Comparison of ENCODE assay signal across 1 cellular context in the genomic region with DNA sequence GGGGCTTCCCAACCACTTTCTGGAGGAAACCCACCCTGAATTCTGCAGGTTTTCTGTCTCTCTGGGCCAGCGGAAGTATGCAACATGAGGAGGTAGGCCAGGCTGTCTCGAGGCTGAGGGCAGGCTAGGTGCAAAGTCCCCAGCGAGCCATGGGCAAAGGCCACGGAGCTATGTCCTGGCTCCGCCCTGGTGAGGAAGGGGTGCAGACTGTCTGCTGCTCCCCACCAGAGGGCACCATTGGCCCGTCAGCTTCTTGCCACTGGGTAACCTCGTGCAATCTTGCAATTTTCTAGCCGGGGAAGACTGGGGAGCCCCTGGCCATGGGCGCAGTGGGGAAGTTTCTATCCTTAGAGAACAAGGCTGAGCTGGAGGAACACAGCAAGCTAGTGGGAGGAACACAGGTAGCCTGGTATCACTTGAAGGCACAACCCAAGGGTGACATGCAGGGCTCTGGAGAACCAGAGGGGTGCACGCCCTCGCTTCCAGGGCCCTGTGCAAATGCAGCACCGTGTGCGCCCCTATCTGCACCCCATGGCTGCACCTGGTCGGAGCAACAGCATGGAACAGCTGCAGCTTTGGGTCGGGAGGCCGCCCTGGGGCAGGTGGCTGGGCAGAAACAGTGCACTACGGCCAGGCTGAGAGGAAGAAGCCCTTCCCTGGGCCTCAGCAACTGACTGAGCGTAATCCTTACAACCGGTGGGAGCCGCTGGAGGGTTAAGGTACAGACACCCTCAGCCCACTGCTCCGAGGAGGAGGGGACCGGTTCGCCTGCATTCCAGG.
TF ChIP-seq lines count a peak whose summit lies in the region.

No MANE protein-coding gene starts in this region.

TF ChIP-seq in K562, 482 proteins besides CTCF, POLR2A, EP300 and RAD21 (continued from another document and continues in another):
- TF ChIP-seq, protein P1, sequence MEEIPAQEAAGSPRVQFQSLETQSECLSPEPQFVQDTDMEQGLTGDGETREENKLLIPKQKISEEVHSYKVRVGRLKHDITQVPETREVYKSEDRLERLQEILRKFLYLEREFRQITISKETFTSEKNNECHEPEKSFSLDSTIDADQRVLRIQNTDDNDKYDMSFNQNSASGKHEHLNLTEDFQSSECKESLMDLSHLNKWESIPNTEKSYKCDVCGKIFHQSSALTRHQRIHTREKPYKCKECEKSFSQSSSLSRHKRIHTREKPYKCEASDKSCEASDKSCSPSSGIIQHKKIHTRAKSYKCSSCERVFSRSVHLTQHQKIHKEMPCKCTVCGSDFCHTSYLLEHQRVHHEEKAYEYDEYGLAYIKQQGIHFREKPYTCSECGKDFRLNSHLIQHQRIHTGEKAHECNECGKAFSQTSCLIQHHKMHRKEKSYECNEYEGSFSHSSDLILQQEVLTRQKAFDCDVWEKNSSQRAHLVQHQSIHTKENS (CRISPR knock-in tag; IDR thresholded peaks at IDR 0.05), result no peak
- TF ChIP-seq, protein P2, sequence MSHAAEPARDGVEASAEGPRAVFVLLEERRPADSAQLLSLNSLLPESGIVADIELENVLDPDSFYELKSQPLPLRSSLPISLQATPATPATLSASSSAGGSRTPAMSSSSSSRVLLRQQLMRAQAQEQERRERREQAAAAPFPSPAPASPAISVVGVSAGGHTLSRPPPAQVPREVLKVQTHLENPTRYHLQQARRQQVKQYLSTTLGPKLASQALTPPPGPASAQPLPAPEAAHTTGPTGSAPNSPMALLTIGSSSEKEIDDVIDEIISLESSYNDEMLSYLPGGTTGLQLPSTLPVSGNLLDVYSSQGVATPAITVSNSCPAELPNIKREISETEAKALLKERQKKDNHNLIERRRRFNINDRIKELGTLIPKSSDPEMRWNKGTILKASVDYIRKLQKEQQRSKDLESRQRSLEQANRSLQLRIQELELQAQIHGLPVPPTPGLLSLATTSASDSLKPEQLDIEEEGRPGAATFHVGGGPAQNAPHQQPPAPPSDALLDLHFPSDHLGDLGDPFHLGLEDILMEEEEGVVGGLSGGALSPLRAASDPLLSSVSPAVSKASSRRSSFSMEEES (CRISPR knock-in tag; IDR thresholded peaks at IDR 0.05), result no peak
- TF ChIP-seq EWSR1 (IDR thresholded peaks at IDR 0.05; ENCODE audit: borderline replicate concordance, low read depth, partially characterized antibody) (no peak), MCM3 (IDR thresholded peaks at IDR 0.05) (no peak), DMBX1 (CRISPR knock-in tag; IDR thresholded peaks at IDR 0.05; ENCODE audit: borderline replicate concordance) (no peak), MED1 (CRISPR knock-in tag; IDR thresholded peaks at IDR 0.05; ENCODE audit: borderline replicate concordance) (no peak), PCBP2 (IDR thresholded peaks at IDR 0.05; ENCODE audit: low read depth, low read length, poor library complexity, severe bottlenecking) (no peak), POLR2B (IDR thresholded peaks at IDR 0.05; ENCODE audit: low read depth, partially characterized antibody) (no peak), PHF8 (IDR thresholded peaks at IDR 0.05; ENCODE audit: borderline replicate concordance, low read length) (no peak), NELFE (IDR thresholded peaks at IDR 0.05; ENCODE audit: insufficient read depth, insufficient read length) (no peak), SREBF2 (CRISPR knock-in tag; IDR thresholded peaks at IDR 0.05) (no peak), ZNF184 (CRISPR knock-in tag; IDR thresholded peaks at IDR 0.05) (no peak), MYC (IDR thresholded peaks at IDR 0.05; ENCODE audit: low read depth, low read length) (peak; percentile 92), MYC (CRISPR knock-in tag; IDR thresholded peaks at IDR 0.05; ENCODE audit: borderline replicate concordance, low read depth) (no peak), XRCC3 (IDR thresholded peaks at IDR 0.05) (no peak), NCOR1 (IDR thresholded peaks at IDR 0.05) (no peak), PTTG1 (tag; IDR thresholded peaks at IDR 0.05; ENCODE audit: low read depth) (no peak), POLR2G (IDR thresholded peaks at IDR 0.05; ENCODE audit: low read depth, low read length) (peak; percentile 48; the same call in 1 of the 2 replicates), ZFPM2 (CRISPR knock-in tag; IDR thresholded peaks at IDR 0.05) (no peak), MECOM (CRISPR knock-in tag; IDR thresholded peaks at IDR 0.05) (no peak), BCL6 (CRISPR knock-in tag; IDR thresholded peaks at IDR 0.05) (no peak), E2F3 (CRISPR knock-in tag; IDR thresholded peaks at IDR 0.05) (no peak), FOXM1 (IDR thresholded peaks at IDR 0.05; ENCODE audit: low read depth) (no peak), FOXM1 (CRISPR knock-in tag; IDR thresholded peaks at IDR 0.05; ENCODE audit: low read depth) (no peak), TBP (optimal IDR thresholded peaks at IDR 0.05; ENCODE audit: low read depth, low read length) (no peak), FOXJ3 (CRISPR knock-in tag; IDR thresholded peaks at IDR 0.05) (no peak)
- TF ChIP-seq, protein P3, sequence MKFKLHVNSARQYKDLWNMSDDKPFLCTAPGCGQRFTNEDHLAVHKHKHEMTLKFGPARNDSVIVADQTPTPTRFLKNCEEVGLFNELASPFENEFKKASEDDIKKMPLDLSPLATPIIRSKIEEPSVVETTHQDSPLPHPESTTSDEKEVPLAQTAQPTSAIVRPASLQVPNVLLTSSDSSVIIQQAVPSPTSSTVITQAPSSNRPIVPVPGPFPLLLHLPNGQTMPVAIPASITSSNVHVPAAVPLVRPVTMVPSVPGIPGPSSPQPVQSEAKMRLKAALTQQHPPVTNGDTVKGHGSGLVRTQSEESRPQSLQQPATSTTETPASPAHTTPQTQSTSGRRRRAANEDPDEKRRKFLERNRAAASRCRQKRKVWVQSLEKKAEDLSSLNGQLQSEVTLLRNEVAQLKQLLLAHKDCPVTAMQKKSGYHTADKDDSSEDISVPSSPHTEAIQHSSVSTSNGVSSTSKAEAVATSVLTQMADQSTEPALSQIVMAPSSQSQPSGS (CRISPR knock-in tag; IDR thresholded peaks at IDR 0.05), result no peak
- TF ChIP-seq, protein P4, sequence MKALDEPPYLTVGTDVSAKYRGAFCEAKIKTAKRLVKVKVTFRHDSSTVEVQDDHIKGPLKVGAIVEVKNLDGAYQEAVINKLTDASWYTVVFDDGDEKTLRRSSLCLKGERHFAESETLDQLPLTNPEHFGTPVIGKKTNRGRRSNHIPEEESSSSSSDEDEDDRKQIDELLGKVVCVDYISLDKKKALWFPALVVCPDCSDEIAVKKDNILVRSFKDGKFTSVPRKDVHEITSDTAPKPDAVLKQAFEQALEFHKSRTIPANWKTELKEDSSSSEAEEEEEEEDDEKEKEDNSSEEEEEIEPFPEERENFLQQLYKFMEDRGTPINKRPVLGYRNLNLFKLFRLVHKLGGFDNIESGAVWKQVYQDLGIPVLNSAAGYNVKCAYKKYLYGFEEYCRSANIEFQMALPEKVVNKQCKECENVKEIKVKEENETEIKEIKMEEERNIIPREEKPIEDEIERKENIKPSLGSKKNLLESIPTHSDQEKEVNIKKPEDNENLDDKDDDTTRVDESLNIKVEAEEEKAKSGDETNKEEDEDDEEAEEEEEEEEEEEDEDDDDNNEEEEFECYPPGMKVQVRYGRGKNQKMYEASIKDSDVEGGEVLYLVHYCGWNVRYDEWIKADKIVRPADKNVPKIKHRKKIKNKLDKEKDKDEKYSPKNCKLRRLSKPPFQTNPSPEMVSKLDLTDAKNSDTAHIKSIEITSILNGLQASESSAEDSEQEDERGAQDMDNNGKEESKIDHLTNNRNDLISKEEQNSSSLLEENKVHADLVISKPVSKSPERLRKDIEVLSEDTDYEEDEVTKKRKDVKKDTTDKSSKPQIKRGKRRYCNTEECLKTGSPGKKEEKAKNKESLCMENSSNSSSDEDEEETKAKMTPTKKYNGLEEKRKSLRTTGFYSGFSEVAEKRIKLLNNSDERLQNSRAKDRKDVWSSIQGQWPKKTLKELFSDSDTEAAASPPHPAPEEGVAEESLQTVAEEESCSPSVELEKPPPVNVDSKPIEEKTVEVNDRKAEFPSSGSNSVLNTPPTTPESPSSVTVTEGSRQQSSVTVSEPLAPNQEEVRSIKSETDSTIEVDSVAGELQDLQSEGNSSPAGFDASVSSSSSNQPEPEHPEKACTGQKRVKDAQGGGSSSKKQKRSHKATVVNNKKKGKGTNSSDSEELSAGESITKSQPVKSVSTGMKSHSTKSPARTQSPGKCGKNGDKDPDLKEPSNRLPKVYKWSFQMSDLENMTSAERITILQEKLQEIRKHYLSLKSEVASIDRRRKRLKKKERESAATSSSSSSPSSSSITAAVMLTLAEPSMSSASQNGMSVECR (CRISPR knock-in tag; IDR thresholded peaks at IDR 0.05), result peak; percentile 35; the same call in 1 of the 2 replicates
- TF ChIP-seq, protein P5, sequence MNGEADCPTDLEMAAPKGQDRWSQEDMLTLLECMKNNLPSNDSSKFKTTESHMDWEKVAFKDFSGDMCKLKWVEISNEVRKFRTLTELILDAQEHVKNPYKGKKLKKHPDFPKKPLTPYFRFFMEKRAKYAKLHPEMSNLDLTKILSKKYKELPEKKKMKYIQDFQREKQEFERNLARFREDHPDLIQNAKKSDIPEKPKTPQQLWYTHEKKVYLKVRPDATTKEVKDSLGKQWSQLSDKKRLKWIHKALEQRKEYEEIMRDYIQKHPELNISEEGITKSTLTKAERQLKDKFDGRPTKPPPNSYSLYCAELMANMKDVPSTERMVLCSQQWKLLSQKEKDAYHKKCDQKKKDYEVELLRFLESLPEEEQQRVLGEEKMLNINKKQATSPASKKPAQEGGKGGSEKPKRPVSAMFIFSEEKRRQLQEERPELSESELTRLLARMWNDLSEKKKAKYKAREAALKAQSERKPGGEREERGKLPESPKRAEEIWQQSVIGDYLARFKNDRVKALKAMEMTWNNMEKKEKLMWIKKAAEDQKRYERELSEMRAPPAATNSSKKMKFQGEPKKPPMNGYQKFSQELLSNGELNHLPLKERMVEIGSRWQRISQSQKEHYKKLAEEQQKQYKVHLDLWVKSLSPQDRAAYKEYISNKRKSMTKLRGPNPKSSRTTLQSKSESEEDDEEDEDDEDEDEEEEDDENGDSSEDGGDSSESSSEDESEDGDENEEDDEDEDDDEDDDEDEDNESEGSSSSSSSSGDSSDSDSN (IDR thresholded peaks at IDR 0.05; ENCODE audit: borderline replicate concordance in 1 of 2, low read depth in 2 of 2, low read length in 2 of 2), result peak in 1 of 2 experiments; percentile 56; a peak in 1 of 4 replicates
- TF ChIP-seq, protein P6, sequence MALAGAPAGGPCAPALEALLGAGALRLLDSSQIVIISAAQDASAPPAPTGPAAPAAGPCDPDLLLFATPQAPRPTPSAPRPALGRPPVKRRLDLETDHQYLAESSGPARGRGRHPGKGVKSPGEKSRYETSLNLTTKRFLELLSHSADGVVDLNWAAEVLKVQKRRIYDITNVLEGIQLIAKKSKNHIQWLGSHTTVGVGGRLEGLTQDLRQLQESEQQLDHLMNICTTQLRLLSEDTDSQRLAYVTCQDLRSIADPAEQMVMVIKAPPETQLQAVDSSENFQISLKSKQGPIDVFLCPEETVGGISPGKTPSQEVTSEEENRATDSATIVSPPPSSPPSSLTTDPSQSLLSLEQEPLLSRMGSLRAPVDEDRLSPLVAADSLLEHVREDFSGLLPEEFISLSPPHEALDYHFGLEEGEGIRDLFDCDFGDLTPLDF (CRISPR knock-in tag; IDR thresholded peaks at IDR 0.05), result peak; percentile 48; the same call in 1 of the 2 replicates
- TF ChIP-seq, protein P7, sequence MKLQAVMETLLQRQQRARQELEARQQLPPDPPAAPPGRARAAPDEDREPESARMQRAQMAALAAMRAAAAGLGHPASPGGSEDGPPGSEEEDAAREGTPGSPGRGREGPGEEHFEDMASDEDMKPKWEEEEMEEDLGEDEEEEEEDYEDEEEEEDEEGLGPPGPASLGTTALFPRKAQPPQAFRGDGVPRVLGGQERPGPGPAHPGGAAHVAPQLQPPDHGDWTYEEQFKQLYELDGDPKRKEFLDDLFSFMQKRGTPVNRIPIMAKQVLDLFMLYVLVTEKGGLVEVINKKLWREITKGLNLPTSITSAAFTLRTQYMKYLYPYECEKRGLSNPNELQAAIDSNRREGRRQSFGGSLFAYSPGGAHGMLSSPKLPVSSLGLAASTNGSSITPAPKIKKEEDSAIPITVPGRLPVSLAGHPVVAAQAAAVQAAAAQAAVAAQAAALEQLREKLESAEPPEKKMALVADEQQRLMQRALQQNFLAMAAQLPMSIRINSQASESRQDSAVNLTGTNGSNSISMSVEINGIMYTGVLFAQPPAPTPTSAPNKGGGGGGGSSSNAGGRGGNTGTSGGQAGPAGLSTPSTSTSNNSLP (IDR thresholded peaks at IDR 0.05; ENCODE audit: borderline replicate concordance, low read depth, low read length), result no peak
- TF ChIP-seq, protein P8, sequence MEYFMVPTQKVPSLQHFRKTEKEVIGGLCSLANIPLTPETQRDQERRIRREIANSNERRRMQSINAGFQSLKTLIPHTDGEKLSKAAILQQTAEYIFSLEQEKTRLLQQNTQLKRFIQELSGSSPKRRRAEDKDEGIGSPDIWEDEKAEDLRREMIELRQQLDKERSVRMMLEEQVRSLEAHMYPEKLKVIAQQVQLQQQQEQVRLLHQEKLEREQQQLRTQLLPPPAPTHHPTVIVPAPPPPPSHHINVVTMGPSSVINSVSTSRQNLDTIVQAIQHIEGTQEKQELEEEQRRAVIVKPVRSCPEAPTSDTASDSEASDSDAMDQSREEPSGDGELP (CRISPR knock-in tag; IDR thresholded peaks at IDR 0.05; ENCODE audit: borderline replicate concordance), result peak; percentile 45; the same call in 1 of the 2 replicates
- TF ChIP-seq, protein P9, sequence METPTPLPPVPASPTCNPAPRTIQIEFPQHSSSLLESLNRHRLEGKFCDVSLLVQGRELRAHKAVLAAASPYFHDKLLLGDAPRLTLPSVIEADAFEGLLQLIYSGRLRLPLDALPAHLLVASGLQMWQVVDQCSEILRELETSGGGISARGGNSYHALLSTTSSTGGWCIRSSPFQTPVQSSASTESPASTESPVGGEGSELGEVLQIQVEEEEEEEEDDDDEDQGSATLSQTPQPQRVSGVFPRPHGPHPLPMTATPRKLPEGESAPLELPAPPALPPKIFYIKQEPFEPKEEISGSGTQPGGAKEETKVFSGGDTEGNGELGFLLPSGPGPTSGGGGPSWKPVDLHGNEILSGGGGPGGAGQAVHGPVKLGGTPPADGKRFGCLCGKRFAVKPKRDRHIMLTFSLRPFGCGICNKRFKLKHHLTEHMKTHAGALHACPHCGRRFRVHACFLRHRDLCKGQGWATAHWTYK (CRISPR knock-in tag; IDR thresholded peaks at IDR 0.05), result 0 out of 2 replicates have a peak, but pooled peaks have one; percentile 63
- TF ChIP-seq, protein P10, sequence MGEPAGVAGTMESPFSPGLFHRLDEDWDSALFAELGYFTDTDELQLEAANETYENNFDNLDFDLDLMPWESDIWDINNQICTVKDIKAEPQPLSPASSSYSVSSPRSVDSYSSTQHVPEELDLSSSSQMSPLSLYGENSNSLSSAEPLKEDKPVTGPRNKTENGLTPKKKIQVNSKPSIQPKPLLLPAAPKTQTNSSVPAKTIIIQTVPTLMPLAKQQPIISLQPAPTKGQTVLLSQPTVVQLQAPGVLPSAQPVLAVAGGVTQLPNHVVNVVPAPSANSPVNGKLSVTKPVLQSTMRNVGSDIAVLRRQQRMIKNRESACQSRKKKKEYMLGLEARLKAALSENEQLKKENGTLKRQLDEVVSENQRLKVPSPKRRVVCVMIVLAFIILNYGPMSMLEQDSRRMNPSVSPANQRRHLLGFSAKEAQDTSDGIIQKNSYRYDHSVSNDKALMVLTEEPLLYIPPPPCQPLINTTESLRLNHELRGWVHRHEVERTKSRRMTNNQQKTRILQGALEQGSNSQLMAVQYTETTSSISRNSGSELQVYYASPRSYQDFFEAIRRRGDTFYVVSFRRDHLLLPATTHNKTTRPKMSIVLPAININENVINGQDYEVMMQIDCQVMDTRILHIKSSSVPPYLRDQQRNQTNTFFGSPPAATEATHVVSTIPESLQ (CRISPR knock-in tag; IDR thresholded peaks at IDR 0.05), result no peak
